In the genomic region with DNA sequence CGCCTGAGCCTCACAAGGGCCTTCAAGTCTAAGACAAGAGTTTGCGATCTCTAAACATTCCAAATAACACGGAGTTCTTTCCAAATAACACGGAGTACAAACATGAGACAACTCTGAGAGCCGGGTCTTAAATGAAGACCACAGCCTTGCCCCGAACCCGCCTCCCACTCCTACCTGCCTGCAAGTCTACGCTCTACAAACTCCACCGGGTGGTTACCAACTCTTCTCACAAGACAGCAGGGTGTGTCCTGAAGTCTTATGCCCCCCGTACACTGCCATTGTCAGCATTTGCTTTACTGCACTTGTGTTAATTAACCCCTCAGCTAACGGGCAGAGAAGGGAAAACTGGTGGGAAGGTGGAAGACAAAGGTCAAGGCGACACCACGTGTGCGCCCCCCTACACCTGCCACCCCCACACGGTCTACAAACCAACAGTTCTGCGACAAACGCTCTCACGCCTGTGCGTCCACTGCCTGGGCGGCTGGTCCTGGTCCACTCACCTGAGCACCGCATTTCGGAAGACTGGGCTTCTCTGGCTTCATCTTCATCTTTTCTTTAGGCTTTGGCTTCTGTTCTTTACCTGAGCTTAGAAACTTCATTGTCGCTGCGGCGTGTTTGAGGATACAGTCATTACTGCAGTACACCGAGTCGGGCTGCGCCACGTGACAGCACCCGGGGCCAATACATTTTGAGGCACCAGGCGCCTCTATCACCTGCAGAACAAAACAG, we compare ENCODE assay signal across 2 cellular contexts.
TF ChIP-seq lines count a peak whose summit lies in the region.

No MANE protein-coding gene starts in this region.

TF ChIP-seq in SK-N-SH, 30 proteins besides CTCF, POLR2A, EP300 and RAD21 (continued from another document):
- TF ChIP-seq ZBTB33 (IDR thresholded peaks at IDR 0.05; ENCODE audit: borderline replicate concordance, low read depth) (no peak), RFX5 (IDR thresholded peaks at IDR 0.05; ENCODE audit: low read length) (no peak), POLR2AphosphoS5 (IDR thresholded peaks at IDR 0.05; ENCODE audit: low read depth, low read length) (no peak), FOXM1 (IDR thresholded peaks at IDR 0.05; ENCODE audit: low read depth) (no peak), SIN3A (IDR thresholded peaks at IDR 0.05; ENCODE audit: borderline replicate concordance, low read depth, low read length) (no peak)

TF ChIP-seq in SK-N-SH treated with all-trans-retinoic acid at 6 μM for 48 hours, 23 proteins besides CTCF, POLR2A, EP300 and RAD21 (continued from another document):
- TF ChIP-seq CSRNP3 (CRISPR knock-in tag; IDR thresholded peaks at IDR 0.05) (no peak), TSHZ2 (CRISPR knock-in tag; IDR thresholded peaks at IDR 0.05) (no peak), ARNTL (CRISPR knock-in tag; IDR thresholded peaks at IDR 0.05; ENCODE audit: borderline replicate concordance, low read depth) (no peak), OSR1 (CRISPR knock-in tag; IDR thresholded peaks at IDR 0.05) (no peak), TCF4 (CRISPR knock-in tag; IDR thresholded peaks at IDR 0.05; ENCODE audit: borderline replicate concordance) (no peak), ISL1 (CRISPR knock-in tag; IDR thresholded peaks at IDR 0.05) (no peak), GLIS3 (CRISPR knock-in tag; IDR thresholded peaks at IDR 0.05) (no peak), ZNF70 (CRISPR knock-in tag; IDR thresholded peaks at IDR 0.05) (no peak), RARB (CRISPR knock-in tag; IDR thresholded peaks at IDR 0.05) (no peak), BACH2 (CRISPR knock-in tag; IDR thresholded peaks at IDR 0.05; ENCODE audit: borderline replicate concordance) (no peak), ZC3H10 (CRISPR knock-in tag; IDR thresholded peaks at IDR 0.05) (no peak), CSDC2 (CRISPR knock-in tag; IDR thresholded peaks at IDR 0.05) (no peak), ZFP3 (CRISPR knock-in tag; IDR thresholded peaks at IDR 0.05) (no peak), PPARA (CRISPR knock-in tag; IDR thresholded peaks at IDR 0.05; ENCODE audit: borderline replicate concordance) (no peak), ZNF565 (CRISPR knock-in tag; conservative IDR thresholded peaks at IDR 0.05; ENCODE audit: low read depth) (no peak), ZFP30 (CRISPR knock-in tag; IDR thresholded peaks at IDR 0.05) (no peak)
- TF ChIP-seq, protein P1, sequence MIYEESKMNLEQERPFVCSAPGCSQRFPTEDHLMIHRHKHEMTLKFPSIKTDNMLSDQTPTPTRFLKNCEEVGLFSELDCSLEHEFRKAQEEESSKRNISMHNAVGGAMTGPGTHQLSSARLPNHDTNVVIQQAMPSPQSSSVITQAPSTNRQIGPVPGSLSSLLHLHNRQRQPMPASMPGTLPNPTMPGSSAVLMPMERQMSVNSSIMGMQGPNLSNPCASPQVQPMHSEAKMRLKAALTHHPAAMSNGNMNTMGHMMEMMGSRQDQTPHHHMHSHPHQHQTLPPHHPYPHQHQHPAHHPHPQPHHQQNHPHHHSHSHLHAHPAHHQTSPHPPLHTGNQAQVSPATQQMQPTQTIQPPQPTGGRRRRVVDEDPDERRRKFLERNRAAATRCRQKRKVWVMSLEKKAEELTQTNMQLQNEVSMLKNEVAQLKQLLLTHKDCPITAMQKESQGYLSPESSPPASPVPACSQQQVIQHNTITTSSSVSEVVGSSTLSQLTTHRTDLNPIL (CRISPR knock-in tag; IDR thresholded peaks at IDR 0.05; ENCODE audit: low read depth): no peak
- TF ChIP-seq, protein P2, sequence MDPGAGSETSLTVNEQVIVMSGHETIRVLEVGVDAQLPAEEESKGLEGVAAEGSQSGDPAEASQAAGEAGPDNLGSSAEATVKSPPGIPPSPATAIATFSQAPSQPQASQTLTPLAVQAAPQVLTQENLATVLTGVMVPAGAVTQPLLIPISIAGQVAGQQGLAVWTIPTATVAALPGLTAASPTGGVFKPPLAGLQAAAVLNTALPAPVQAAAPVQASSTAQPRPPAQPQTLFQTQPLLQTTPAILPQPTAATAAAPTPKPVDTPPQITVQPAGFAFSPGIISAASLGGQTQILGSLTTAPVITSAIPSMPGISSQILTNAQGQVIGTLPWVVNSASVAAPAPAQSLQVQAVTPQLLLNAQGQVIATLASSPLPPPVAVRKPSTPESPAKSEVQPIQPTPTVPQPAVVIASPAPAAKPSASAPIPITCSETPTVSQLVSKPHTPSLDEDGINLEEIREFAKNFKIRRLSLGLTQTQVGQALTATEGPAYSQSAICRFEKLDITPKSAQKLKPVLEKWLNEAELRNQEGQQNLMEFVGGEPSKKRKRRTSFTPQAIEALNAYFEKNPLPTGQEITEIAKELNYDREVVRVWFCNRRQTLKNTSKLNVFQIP (CRISPR knock-in tag; IDR thresholded peaks at IDR 0.05; ENCODE audit: borderline replicate concordance, low read depth): no peak
- TF ChIP-seq, protein P3, sequence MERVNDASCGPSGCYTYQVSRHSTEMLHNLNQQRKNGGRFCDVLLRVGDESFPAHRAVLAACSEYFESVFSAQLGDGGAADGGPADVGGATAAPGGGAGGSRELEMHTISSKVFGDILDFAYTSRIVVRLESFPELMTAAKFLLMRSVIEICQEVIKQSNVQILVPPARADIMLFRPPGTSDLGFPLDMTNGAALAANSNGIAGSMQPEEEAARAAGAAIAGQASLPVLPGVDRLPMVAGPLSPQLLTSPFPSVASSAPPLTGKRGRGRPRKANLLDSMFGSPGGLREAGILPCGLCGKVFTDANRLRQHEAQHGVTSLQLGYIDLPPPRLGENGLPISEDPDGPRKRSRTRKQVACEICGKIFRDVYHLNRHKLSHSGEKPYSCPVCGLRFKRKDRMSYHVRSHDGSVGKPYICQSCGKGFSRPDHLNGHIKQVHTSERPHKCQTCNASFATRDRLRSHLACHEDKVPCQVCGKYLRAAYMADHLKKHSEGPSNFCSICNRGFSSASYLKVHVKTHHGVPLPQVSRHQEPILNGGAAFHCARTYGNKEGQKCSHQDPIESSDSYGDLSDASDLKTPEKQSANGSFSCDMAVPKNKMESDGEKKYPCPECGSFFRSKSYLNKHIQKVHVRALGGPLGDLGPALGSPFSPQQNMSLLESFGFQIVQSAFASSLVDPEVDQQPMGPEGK (CRISPR knock-in tag; IDR thresholded peaks at IDR 0.05; ENCODE audit: borderline replicate concordance): no peak
TF ChIP-seq in SK-N-SH treated with all-trans-retinoic acid at 6 μM for 48 hours: peak in this region for 0.
